8 cellular contexts compared by ENCODE assay signal in the genomic region with DNA sequence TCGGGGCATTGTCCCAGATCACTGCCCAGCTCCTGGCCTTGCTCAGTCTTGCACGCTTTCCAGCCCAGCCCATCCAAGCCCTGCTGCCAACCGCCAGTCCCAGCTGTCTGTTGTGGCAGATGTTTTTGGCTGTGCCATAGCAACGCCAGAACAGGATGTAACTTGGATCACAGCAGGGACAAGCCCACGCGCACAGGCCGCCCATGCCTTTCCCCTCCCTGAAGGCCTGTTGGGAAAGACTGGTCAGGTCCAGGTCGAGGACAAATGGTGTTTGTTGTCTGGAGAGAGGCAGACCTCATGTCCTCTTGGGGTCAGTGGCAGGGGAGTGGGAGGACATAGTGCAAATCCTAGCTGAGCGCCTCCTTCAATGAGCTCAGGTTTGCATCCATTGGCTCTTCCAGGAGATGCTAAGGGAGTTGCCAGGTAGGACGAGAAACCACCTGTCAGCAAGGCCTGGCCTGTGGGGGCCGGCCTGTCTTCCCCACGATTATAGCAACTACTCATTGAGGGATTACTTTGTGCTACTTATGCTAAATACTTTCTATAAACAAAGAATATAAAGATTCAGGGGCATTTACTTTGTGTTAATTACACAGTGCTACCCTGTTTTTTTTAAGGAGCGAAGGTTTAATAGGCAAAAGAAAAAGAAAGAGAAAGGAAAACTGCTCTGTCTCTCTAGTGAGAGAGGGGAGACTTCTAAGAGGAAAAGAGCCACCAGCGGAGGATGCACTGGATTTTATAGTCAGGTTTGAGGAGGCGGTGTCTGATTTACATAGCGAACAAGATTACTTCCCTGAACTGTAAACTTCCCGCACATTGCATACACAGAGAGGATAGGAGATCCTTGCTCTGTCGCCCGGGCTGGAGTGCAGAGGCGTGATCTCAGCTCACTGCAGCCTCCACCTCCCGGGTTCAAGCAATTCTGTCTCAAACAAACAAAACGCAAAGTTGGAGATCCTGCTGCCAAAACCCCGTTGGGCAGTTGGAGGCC. TPM values are rescaled to one million over a fixed set of nuclear protein-coding genes. Genes with fewer than 3 reads are reported as not detected.
DNase-seq lines count a peak whose midpoint lies in the region; ATAC-seq, FAIRE-seq and TF ChIP-seq lines count a peak whose summit lies in the region.

No MANE protein-coding gene starts in this region.

- 0 out of 2 replicates have a peak, but pooled peaks cover under 1% of the 10 kb centered on the region for H3K27me3 ChIP-seq in HUES64 (ENCODE audit: insufficient read depth, low read length)
- H3K27me3 ChIP-seq in SJCRH30, result no peaks in the 10 kb centered on the region
- H3K27me3 ChIP-seq in neural progenitor cell, result no peaks in the 10 kb centered on the region

- no peak overlapping the region for H3K4me2 ChIP-seq in neural progenitor cell

- H3K27ac Mint-ChIP-seq in neural progenitor cell, result peak overlapping the region; percentile 91

- peak overlapping the region; percentile 59 for H2AFZ ChIP-seq in neural progenitor cell (replicated peaks)

- TF ChIP-seq CTCF in fibroblast of pulmonary artery (IDR thresholded peaks at IDR 0.05; ENCODE audit: low read length, missing control alignments), result no peak
- no peak for TF ChIP-seq CTCF in neural progenitor cell (IDR thresholded peaks at IDR 0.05)

- no peak for FAIRE-seq in GM12892 (lab: Jason Lieb, UNC)

- no peaks in the 10 kb centered on the region for H3K79me2 ChIP-seq in neural progenitor cell (ENCODE audit: low read depth)

- no peaks in the 10 kb centered on the region for H3K4me1 ChIP-seq in HUES64 (ENCODE audit: insufficient read depth, low read length)
- H3K4me1 ChIP-seq in SJCRH30, result peaks cover 54% of the 10 kb centered on the region
- peaks cover 23% of the 10 kb centered on the region for H3K4me1 ChIP-seq in neural progenitor cell

- H3K9me3 ChIP-seq in HUES64 (ENCODE audit: insufficient read depth, low read depth, low read length) (no peaks in the 10 kb centered on the region), SJCRH30 (replicated peaks) (no peaks in the 10 kb centered on the region), neural progenitor cell (ENCODE audit: low read depth) (no peaks in the 10 kb centered on the region)

- ATAC-seq in HG03280 (IDR thresholded peaks at IDR 0.05; ENCODE audit: unreplicated experiment), result no peak
- no peak for ATAC-seq in GM21619 (IDR thresholded peaks at IDR 0.05; ENCODE audit: unreplicated experiment)

- H3K27me3 Mint-ChIP-seq in neural progenitor cell (ENCODE audit: insufficient read depth, low read depth), result peaks cover 10% of the 10 kb centered on the region

- TF ChIP-seq POLR2A in GM12892 (IDR thresholded peaks at IDR 0.05; ENCODE audit: low read depth, low read length), result no peak

- WGBS in HUES64, result 86% methylated on average over 23 of the region's 23 CpGs

- H3F3A ChIP-seq in neural progenitor cell (ENCODE audit: low read depth), result peaks cover 31% of the 10 kb centered on the region

- H3K9ac ChIP-seq in HUES64 (ENCODE audit: low read depth, low read length) (no peak overlapping the region), neural progenitor cell (no peak overlapping the region)

- H4K20me1 ChIP-seq in neural progenitor cell (ENCODE audit: low read depth), result no peaks in the 10 kb centered on the region

- H3K27ac ChIP-seq in HUES64 (ENCODE audit: low read depth, low read length), result peak overlapping the region; percentile 16; the same call in 1 of the 2 replicates
- peak overlapping the region; percentile 8; the same call in 1 of the 2 replicates for H3K27ac ChIP-seq in SJCRH30
- H3K27ac ChIP-seq in neural progenitor cell, result no peak overlapping the region

- no peaks in the 10 kb centered on the region for H3K36me3 Mint-ChIP-seq in neural progenitor cell

- peak overlapping the region; percentile 48 for H3K4me3 Mint-ChIP-seq in neural progenitor cell

- H3K36me3 ChIP-seq in HUES64 (ENCODE audit: insufficient read depth, low read length), result no peaks in the 10 kb centered on the region
- no peaks in the 10 kb centered on the region for H3K36me3 ChIP-seq in SJCRH30
- no peaks in the 10 kb centered on the region for H3K36me3 ChIP-seq in neural progenitor cell

- DNase-seq in SJCRH30 (peak; percentile 83 to 85), fibroblast of pulmonary artery (ENCODE audit: low read depth) (peak; percentile 92), neural progenitor cell (ENCODE audit: low spot score) (peak; percentile 22), LoVo (ENCODE audit: low spot score) (no peak), GM12892 (ENCODE audit: insufficient read length) (no peak)

- peaks cover 55% of the 10 kb centered on the region for H3K4me1 Mint-ChIP-seq in neural progenitor cell

- H3K4me3 ChIP-seq in HUES64 (ENCODE audit: low read length) (no peak overlapping the region), SJCRH30 (no peak overlapping the region), fibroblast of pulmonary artery (replicated peaks; ENCODE audit: low read depth, low read length) (no peak overlapping the region), neural progenitor cell (no peak overlapping the region)

- no peaks in the 10 kb centered on the region for H3K9me3 Mint-ChIP-seq in neural progenitor cell

RNA-seq across cellular contexts. Expression of gene CORO1C, which starts 42.8 kb away (rescaled TPM):
- 74.6 TPM for polyA plus RNA-seq in HUES64 (2013, experiment 1 of 2)
- polyA plus RNA-seq in HUES64 (2013, experiment 2 of 2), result 80.3 TPM
- 95.7 and 113 TPM in 2 replicates for total RNA-seq in SJCRH30 (2014; rRNA removed; shearing (Covaris generic))
- 116 and 128 TPM in 2 replicates for total RNA-seq in neural progenitor cell (ENCODE audit: low replicate concordance)
- 107 TPM for polyA plus RNA-seq in GM12892 (2012; ENCODE audit: missing spikeins)

Comparison
In these comparisons a context has a peak if more than half of its experiments do, and no peak if none do; other contexts are left out.
1. DNase-seq: peak in SJCRH30 (2 of 2), fibroblast of pulmonary artery (single experiment) and neural progenitor cell (single experiment); none in LoVo (single experiment) and GM12892 (single experiment).